In the genomic region with DNA sequence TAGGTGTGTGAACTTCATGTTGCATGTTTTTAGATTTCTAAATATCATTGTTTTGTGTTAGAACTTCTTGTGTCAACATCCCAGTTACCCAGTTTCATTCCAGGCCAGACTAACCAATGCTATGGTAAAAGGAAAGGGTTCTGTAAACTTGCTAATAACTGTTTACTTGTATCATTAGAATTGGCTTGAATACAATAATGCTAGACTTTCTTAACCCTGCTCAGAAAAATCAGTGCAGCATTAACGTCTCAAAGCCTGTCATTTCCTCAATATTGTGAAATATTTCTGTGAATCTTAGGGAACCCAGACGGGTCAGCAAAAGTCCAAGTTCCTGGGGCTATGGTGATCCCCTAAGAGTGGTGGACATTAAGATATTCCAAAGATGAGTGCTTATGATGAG, we compare ENCODE assay signal across 27 cellular contexts.
"Had no signal": no experiment of that assay in that cellular context is flagged by ENCODE, and none has a peak within 500 bp of the region (broad histone marks: within the 10 kb centered on the region; RNA-seq: fewer than 3 reads in every experiment).

No MANE protein-coding gene starts in this region.

- H3K36me3 Mint-ChIP-seq: mesothelial cell of epicardium; naive B cell; natural killer cell; stimulated activated memory B cell treated with anti-CD40 and anti-IgM and Interleukin-4, amounts not matched to agents 10 μg/mL and 1 μg/mL and 100 μg/mL, for 72 hours; type B pancreatic cell had no signal

- H3K36me3 ChIP-seq: left lung, ovary, right atrium auricular region, right lobe of liver, tibial nerve, uterus had no signal

- H3K27ac ChIP-seq: left lung, ovary, right atrium auricular region, right lobe of liver, tibial nerve, uterus had no signal

- ATAC-seq: left colon; left lung; natural killer cell; right lobe of liver; stimulated activated memory B cell treated with anti-CD40 and anti-IgM and Interleukin-4, amounts not matched to agents 10 μg/mL and 1 μg/mL and 100 μg/mL, for 72 hours; stimulated activated naive CD8-positive, alpha-beta T cell treated with anti-CD3 and anti-CD28 coated beads, Interleukin-15, amount 100 ng/mL, for 72 hours had no signal

- H3K4me3 Mint-ChIP-seq: mesothelial cell of epicardium; naive B cell; natural killer cell; nephron progenitor cell; stimulated activated memory B cell treated with anti-CD40 and anti-IgM and Interleukin-4, amounts not matched to agents 10 μg/mL and 1 μg/mL and 100 μg/mL, for 72 hours; stimulated activated naive CD8-positive, alpha-beta T cell treated with anti-CD3 and anti-CD28 coated beads, Interleukin-15, amount 100 ng/mL, for 72 hours; type B pancreatic cell had no signal

- H3K27me3 ChIP-seq: left lung, ovary, right atrium auricular region, tibial nerve, uterus had no signal

- H3K27me3 Mint-ChIP-seq: naive B cell; progenitor cell of endocrine pancreas; stimulated activated memory B cell treated with anti-CD40 and anti-IgM and Interleukin-4, amounts not matched to agents 10 μg/mL and 1 μg/mL and 100 μg/mL, for 72 hours; stimulated activated naive CD8-positive, alpha-beta T cell treated with anti-CD3 and anti-CD28 coated beads, Interleukin-15, amount 100 ng/mL, for 72 hours; type B pancreatic cell had no signal

- H3K27ac Mint-ChIP-seq: mesothelial cell of epicardium; naive B cell; natural killer cell; nephron progenitor cell; progenitor cell of endocrine pancreas; stimulated activated memory B cell treated with anti-CD40 and anti-IgM and Interleukin-4, amounts not matched to agents 10 μg/mL and 1 μg/mL and 100 μg/mL, for 72 hours; stimulated activated naive CD8-positive, alpha-beta T cell treated with anti-CD3 and anti-CD28 coated beads, Interleukin-15, amount 100 ng/mL, for 72 hours; type B pancreatic cell had no signal

- H3K4me1 ChIP-seq: left lung, right atrium auricular region, right lobe of liver, tibial nerve, uterus had no signal

- H3K9me3 ChIP-seq: ovary, right atrium auricular region, right lobe of liver, tibial nerve, uterus had no signal

- H3K9me3 Mint-ChIP-seq: type B pancreatic cell had no signal

- H3K4me3 ChIP-seq: left lung, lung, ovary, right atrium auricular region, right lobe of liver, smooth muscle cell, tibial nerve, uterus had no signal

- H3K4me2 ChIP-seq: smooth muscle cell had no signal

- FAIRE-seq: islet of Langerhans had no signal

- DNase-seq: hippocampal formation; kidney; left colon; left lung; mesendoderm; naive B cell; natural killer cell; nephron progenitor cell; ovary; right lobe of liver; stimulated activated CD4-positive, alpha-beta T cell treated with anti-CD3 and anti-CD28 coated beads, Interleukin-1b, Interleukin-23, amount 100 ng/mL, for 48 hours; stimulated activated CD4-positive, alpha-beta T cell treated with anti-CD3 and anti-CD28 coated beads, Interleukin-2, amount 100 ng/mL, for 48 hours; stimulated activated CD4-positive, alpha-beta T cell treated with anti-CD3 and anti-CD28 coated beads, Interleukin-4, amount 100 ng/mL, for 4 hours; stimulated activated CD8-positive, alpha-beta memory T cell treated with anti-CD3 and anti-CD28 coated beads, Interleukin-4, amount 100 ng/mL, for 48 hours; stimulated activated naive CD4-positive, alpha-beta T cell treated with Interleukin-2 at 50 U/mL for 16 hours; stimulated activated naive CD8-positive, alpha-beta T cell treated with anti-CD3 and anti-CD28 coated beads, Interleukin-15, amount 100 ng/mL, for 72 hours; substantia nigra; uterus had no signal

- H3K4me1 Mint-ChIP-seq: naive B cell; natural killer cell; nephron progenitor cell; stimulated activated memory B cell treated with anti-CD40 and anti-IgM and Interleukin-4, amounts not matched to agents 10 μg/mL and 1 μg/mL and 100 μg/mL, for 72 hours; stimulated activated naive CD8-positive, alpha-beta T cell treated with anti-CD3 and anti-CD28 coated beads, Interleukin-15, amount 100 ng/mL, for 72 hours had no signal
